ENCODE assay signal across 9 cellular contexts in genomic region chrX:1491851-1492349, GRCh38. TPM values are rescaled to one million over a fixed set of nuclear protein-coding genes. Genes with fewer than 3 reads are reported as not detected.
DNase-seq lines count a peak whose midpoint lies in the region; ATAC-seq, FAIRE-seq and TF ChIP-seq lines count a peak whose summit lies in the region.
"Had no signal": no experiment of that assay in that cellular context is flagged by ENCODE, and none has a peak within 500 bp of the region (broad histone marks: within the 10 kb centered on the region; RNA-seq: fewer than 3 reads in every experiment).

No MANE protein-coding gene starts in this region.

- H3K4me3 ChIP-seq in neural progenitor cell (no peak overlapping the region), stomach (no peak overlapping the region)
- H3K4me3 ChIP-seq: thoracic aorta had no signal

- H3K9me3 Mint-ChIP-seq in neural progenitor cell: peaks cover 25% of the 10 kb centered on the region

- H2AFZ ChIP-seq in neural progenitor cell (replicated peaks): no peak overlapping the region

- H3K9me3 ChIP-seq in neural progenitor cell (ENCODE audit: low read depth) (no peaks in the 10 kb centered on the region), stomach (peaks cover 0 to 7% (median 6%) of the 10 kb centered on the region in 4 donors)
- H3K9me3 ChIP-seq: thoracic aorta had no signal

- ATAC-seq in GM21515 (IDR thresholded peaks at IDR 0.05; ENCODE audit: unreplicated experiment): peak; percentile 72
- ATAC-seq in HG03558 (IDR thresholded peaks at IDR 0.05; ENCODE audit: extremely low read depth, unreplicated experiment): peak; percentile 45

- no peak for TF ChIP-seq EP300 in stomach (IDR thresholded peaks at IDR 0.05)

- H3K27me3 Mint-ChIP-seq in neural progenitor cell (ENCODE audit: insufficient read depth, low read depth): peaks cover 16% of the 10 kb centered on the region

- H3K36me3 ChIP-seq in neural progenitor cell (no peaks in the 10 kb centered on the region), stomach (no peaks in the 10 kb centered on the region)
- H3K36me3 ChIP-seq: thoracic aorta had no signal

- H3K27ac ChIP-seq in neural progenitor cell (no peak overlapping the region), stomach (no peak overlapping the region)
- H3K27ac ChIP-seq: thoracic aorta had no signal

- H3K4me2 ChIP-seq in neural progenitor cell: no peak overlapping the region

- H3K4me1 Mint-ChIP-seq in neural progenitor cell: peaks cover 5% of the 10 kb centered on the region

- H3K27ac Mint-ChIP-seq in neural progenitor cell: no peak overlapping the region

- no peak overlapping the region for H3K9ac ChIP-seq in neural progenitor cell

- H3K79me2 ChIP-seq in neural progenitor cell (ENCODE audit: low read depth): no peaks in the 10 kb centered on the region

- H4K20me1 ChIP-seq in neural progenitor cell (ENCODE audit: low read depth): no peaks in the 10 kb centered on the region

- TF ChIP-seq POLR2A in GM12891 (IDR thresholded peaks at IDR 0.05; ENCODE audit: low read depth, low read length) (no peak; the same call in 1 of the 2 replicates), stomach (IDR thresholded peaks at IDR 0.05) (no peak), H54 (IDR thresholded peaks at IDR 0.05; ENCODE audit: low read depth, low read length) (no peak)

- DNase-seq in GM12891 (ENCODE audit: insufficient read length, low spot score) (peak; percentile 67), neural progenitor cell (ENCODE audit: low spot score) (peak; percentile 74), cardiac septum (ENCODE audit: low spot score) (no peak), stomach (no peak), H54 (ENCODE audit: insufficient read length, low spot score) (no peak)
- peak; percentile 28 for DNase-seq in activated T-helper 9 cell treated with anti-CD3 and anti-CD28 coated beads, Interleukin-2, amount 50 U/mL, for 16 hours (ENCODE audit: low read depth)

- H3K27me3 ChIP-seq in neural progenitor cell (no peaks in the 10 kb centered on the region), stomach (peaks cover 0 to under 1% (median 0%) of the 10 kb centered on the region in 3 donors)

- TF ChIP-seq CTCF in neural progenitor cell (IDR thresholded peaks at IDR 0.05) (no peak), stomach (IDR thresholded peaks at IDR 0.05) (no peak)

- H3F3A ChIP-seq in neural progenitor cell (ENCODE audit: low read depth): peaks cover 25% of the 10 kb centered on the region

- intact Hi-C loops in cardiac septum (cut with DNase I) (no loop called here), stomach (cut with DNase I; ENCODE audit: low total_unique reads) (no loop called here)

- peaks cover 5% of the 10 kb centered on the region for H3K36me3 Mint-ChIP-seq in neural progenitor cell

- H3K4me1 ChIP-seq in neural progenitor cell (peaks cover 10% of the 10 kb centered on the region), stomach (peaks cover 0 to 12% (median 6%) of the 10 kb centered on the region in 4 donors)

- WGBS in stomach, 5 donors: 72 to 82% (median 79%) methylated on average over 6 of the region's 6 CpGs

- no peak overlapping the region for H3K4me3 Mint-ChIP-seq in neural progenitor cell

- no peak for FAIRE-seq in GM12891 (lab: Jason Lieb, UNC)
- no peak for FAIRE-seq in H54 (lab: Jason Lieb, UNC)

TF ChIP-seq in GM12891, 5 proteins besides CTCF, POLR2A, EP300 and RAD21:
- no peak for TF ChIP-seq TAF1 (IDR thresholded peaks at IDR 0.05; ENCODE audit: low read depth, low read length)
- TF ChIP-seq POU2F2 (IDR thresholded peaks at IDR 0.05; ENCODE audit: low read depth, low read length): no peak; the same call in 1 of the 2 replicates
- TF ChIP-seq POLR2AphosphoS5 (IDR thresholded peaks at IDR 0.05; ENCODE audit: low read depth, low read length): no peak
- TF ChIP-seq SPI1 (IDR thresholded peaks at IDR 0.05; ENCODE audit: low read depth, low read length): no peak
- no peak for TF ChIP-seq PAX5 (IDR thresholded peaks at IDR 0.05; ENCODE audit: insufficient read depth, low read length, severe bottlenecking)

RNA-seq across cellular contexts. Expression of gene ASMTL, which starts 39.2 kb away (rescaled TPM):
- polyA plus RNA-seq in GM12891 (2012; ENCODE audit: low read depth, missing spikeins): 59.7 TPM
- total RNA-seq in neural progenitor cell (ENCODE audit: low replicate concordance) (46.1 and 73.2 TPM in 2 replicates), cardiac septum (26.8 TPM), stomach (10 to 100 TPM in 3 of 5 donors, 1 to 10 TPM in 2; 5.8 to 45.8 (median 14.0) TPM)
- 10 to 100 TPM; 14.9 to 29.3 (median 24.4) TPM for polyA plus RNA-seq in stomach

RNA-seq across cellular contexts. Expression of gene P2RY8, which starts 45.1 kb away (rescaled TPM):
- 42.6 TPM for polyA plus RNA-seq in GM12891 (2012; ENCODE audit: low read depth, missing spikeins)
- total RNA-seq in neural progenitor cell (ENCODE audit: low replicate concordance) (0.32 and 0.68 TPM in 2 replicates), cardiac septum (1.5 TPM), stomach (1 to 10 TPM in 3 of 5 donors, not detected in 2; 1.8 to 3.3 (median 1.9) TPM)
- under 1 TPM; 0.31 to 0.76 (median 0.70) TPM for polyA plus RNA-seq in stomach

Comparison
In these comparisons a context has a peak if more than half of its experiments do, and no peak if none do; other contexts are left out.
1. DNase-seq: peak in GM12891 (single experiment), activated T-helper 9 cell treated with anti-CD3 and anti-CD28 coated beads, Interleukin-2, amount 50 U/mL, for 16 hours (single experiment) and neural progenitor cell (single experiment); none in cardiac septum (single experiment), stomach (single experiment) and H54 (single experiment).